ENCODE assay signal across 8 cellular contexts in the genomic region with DNA sequence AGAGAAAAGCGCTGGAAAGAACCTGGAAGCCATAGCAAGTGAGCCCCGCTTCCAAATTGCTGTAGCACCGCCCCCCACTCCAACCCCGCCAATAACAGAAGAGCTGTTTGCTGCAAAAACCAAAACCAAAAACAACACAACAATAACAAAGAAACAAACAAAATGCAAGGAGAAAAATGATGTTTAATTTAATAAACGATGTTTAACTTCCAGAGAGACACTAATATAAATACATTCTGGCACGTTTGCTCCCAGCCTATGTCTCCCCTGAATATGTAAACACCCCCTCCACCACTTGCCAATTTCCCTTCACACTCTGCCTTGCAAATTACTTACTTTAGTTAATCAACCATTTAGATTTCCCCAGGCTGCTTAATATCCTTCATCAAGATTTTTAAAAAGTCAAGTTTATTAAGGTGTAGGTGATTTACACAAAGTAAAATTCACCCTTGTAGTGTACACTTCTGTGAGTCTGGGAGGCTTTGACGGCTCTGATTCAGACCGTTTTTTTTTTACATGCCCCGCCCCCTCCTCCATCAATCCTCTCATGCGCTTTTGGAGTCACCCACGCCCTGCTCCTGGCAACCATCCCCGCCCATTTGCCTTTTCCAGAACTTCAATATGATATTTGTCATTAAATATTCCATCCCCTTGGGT. TPM values are rescaled to one million over a fixed set of nuclear protein-coding genes. Genes with fewer than 3 reads are reported as not detected.
DNase-seq lines count a peak whose midpoint lies in the region; FAIRE-seq and TF ChIP-seq lines count a peak whose summit lies in the region.

No MANE protein-coding gene starts in this region.

- CTCF ChIA-PET in activated CD4-positive, alpha-beta T cell treated with anti-CD3 and anti-CD28 coated beads, Interleukin-2, amount 10 ng/mL, durations not matched to agents 7 days and 5 days (lab: Charles Lee) = interaction anchor here (0.6 to 1.4 kb wide), 4 partner anchors 11 to 93 kb away, joined by 3 to 5 read pairs (median 3); no protein-coding TSS in a partner anchor

- TF ChIP-seq POLR2A in erythroblast (IDR thresholded peaks at IDR 0.05; ENCODE audit: low read length) = no peak
- no peak for TF ChIP-seq POLR2A in tibial nerve (IDR thresholded peaks at IDR 0.05)

- peak overlapping the region; percentile 85 for H3K4me3 Mint-ChIP-seq in activated CD4-positive, alpha-beta T cell treated with anti-CD3 and anti-CD28 coated beads, Interleukin-2, amount 10 ng/mL, durations not matched to agents 7 days and 5 days

- WGBS in tibial nerve, 2 donors = 0 to 1% methylated on average over 12 of the region's 12 CpGs

- no peaks in the 10 kb centered on the region for H3K36me3 Mint-ChIP-seq in activated CD4-positive, alpha-beta T cell treated with anti-CD3 and anti-CD28 coated beads, Interleukin-2, amount 10 ng/mL, durations not matched to agents 7 days and 5 days (ENCODE audit: low read depth)

- peaks cover under 1% of the 10 kb centered on the region for H3K9me3 Mint-ChIP-seq in activated CD4-positive, alpha-beta T cell treated with anti-CD3 and anti-CD28 coated beads, Interleukin-2, amount 10 ng/mL, durations not matched to agents 7 days and 5 days

- H3K27me3 ChIP-seq in tibial nerve = no peaks in the 10 kb centered on the region

- no peak for TF ChIP-seq EP300 in tibial nerve (IDR thresholded peaks at IDR 0.05)

- peaks cover 21% of the 10 kb centered on the region for H3K27me3 Mint-ChIP-seq in activated CD4-positive, alpha-beta T cell treated with anti-CD3 and anti-CD28 coated beads, Interleukin-2, amount 10 ng/mL, durations not matched to agents 7 days and 5 days

- peak overlapping the region; percentile 34 to 61 (median 55) for H3K4me3 ChIP-seq in tibial nerve

- peak overlapping the region; percentile 86 to 95 (median 88) for H3K27ac ChIP-seq in tibial nerve

- H3K4me1 Mint-ChIP-seq in activated CD4-positive, alpha-beta T cell treated with anti-CD3 and anti-CD28 coated beads, Interleukin-2, amount 10 ng/mL, durations not matched to agents 7 days and 5 days = peaks cover 30% of the 10 kb centered on the region

- DNase-seq in NCI-H1436 (lab: John Stamatoyannopoulos, UW) (peak; percentile 13), NCI-H1436 treated with DMSO at 0.1 percent for 48 hours (lab: John Stamatoyannopoulos, UW) (no peak), NCI-H128 (lab: John Stamatoyannopoulos, UW; ENCODE audit: unreplicated experiment) (peak; percentile 58), erythroblast (lab: John Stamatoyannopoulos, UW) (peak; percentile 16 to 43), midbrain (lab: John Stamatoyannopoulos, UW) (peak; percentile 43), tibial nerve (ENCODE audit: low spot score in 2 of 2) (peak; percentile 48 to 63), RCC 7860 (ENCODE audit: low spot score) (no peak)
- DNase-seq in activated CD4-positive, alpha-beta T cell treated with anti-CD3 and anti-CD28 coated beads, Interleukin-2, amount 10 ng/mL, durations not matched to agents 7 days and 5 days = peak; percentile 37

- H3K4me1 ChIP-seq in tibial nerve = peaks cover 0 to 17% (median 7%) of the 10 kb centered on the region in 4 donors

- peak overlapping the region; percentile 94 for H3K27ac Mint-ChIP-seq in activated CD4-positive, alpha-beta T cell treated with anti-CD3 and anti-CD28 coated beads, Interleukin-2, amount 10 ng/mL, durations not matched to agents 7 days and 5 days

- FAIRE-seq in RCC 7860 (lab: Jason Lieb, UNC) = no peak

- peaks cover 0 to 29% (median 0%) of the 10 kb centered on the region in 3 donors for H3K36me3 ChIP-seq in tibial nerve

- peak in 1 of 5 experiments; percentile 4 for TF ChIP-seq CTCF in tibial nerve (IDR thresholded peaks at IDR 0.05)

- H3K9me3 ChIP-seq in tibial nerve = no peaks in the 10 kb centered on the region

- POLR2A ChIA-PET in activated CD4-positive, alpha-beta T cell treated with anti-CD3 and anti-CD28 coated beads, Interleukin-2, amount 10 ng/mL, durations not matched to agents 7 days and 5 days (lab: Charles Lee) = no interaction called here

RNA-seq across cellular contexts. Expression of a gene that starts 0.5 kb away (rescaled TPM):
- 10 to 100 TPM; 76.0 to 91.3 TPM for total RNA-seq in activated CD4-positive, alpha-beta T cell treated with anti-CD3 and anti-CD28 coated beads, Interleukin-2, amount 10 ng/mL, durations not matched to agents 7 days and 5 days
- total RNA-seq in tibial nerve = 100 to 1,000 TPM in 3 of 4 donors, 10 to 100 TPM in 1; 76.8 to 146 (median 129) TPM

RNA-seq across cellular contexts. Expression of a gene that starts 19.4 kb away (rescaled TPM):
- total RNA-seq in activated CD4-positive, alpha-beta T cell treated with anti-CD3 and anti-CD28 coated beads, Interleukin-2, amount 10 ng/mL, durations not matched to agents 7 days and 5 days = 100 to 1,000 TPM; 158 to 193 TPM
- 100 to 1,000 TPM; 118 to 502 (median 368) TPM for total RNA-seq in tibial nerve

RNA-seq across cellular contexts. Expression of a gene that starts 44.2 kb away (rescaled TPM):
- 1 to 10 TPM; 3.0 to 3.7 TPM for total RNA-seq in activated CD4-positive, alpha-beta T cell treated with anti-CD3 and anti-CD28 coated beads, Interleukin-2, amount 10 ng/mL, durations not matched to agents 7 days and 5 days
- 1 to 10 TPM; 1.2 to 9.0 (median 3.4) TPM for total RNA-seq in tibial nerve

RNA-seq across cellular contexts. Expression of a gene that starts 48.8 kb away (rescaled TPM):
- total RNA-seq in activated CD4-positive, alpha-beta T cell treated with anti-CD3 and anti-CD28 coated beads, Interleukin-2, amount 10 ng/mL, durations not matched to agents 7 days and 5 days = 10 to 100 TPM; 31.6 to 42.1 TPM
- 10 to 100 TPM in 2 of 4 donors, 1 to 10 TPM in 2; 2.7 to 14.6 (median 7.2) TPM for total RNA-seq in tibial nerve

RNA-seq across cellular contexts. Expression of a gene that starts 48.9 kb away (rescaled TPM):
- total RNA-seq in activated CD4-positive, alpha-beta T cell treated with anti-CD3 and anti-CD28 coated beads, Interleukin-2, amount 10 ng/mL, durations not matched to agents 7 days and 5 days = 100 to 1,000 TPM; 187 to 211 TPM
- total RNA-seq in tibial nerve = 100 to 1,000 TPM; 116 to 170 (median 151) TPM

Comparison
In these comparisons a context has a peak if more than half of its experiments do, and no peak if none do; other contexts are left out.
1. DNase-seq: peak in NCI-H1436 (single experiment), NCI-H128 (single experiment), activated CD4-positive, alpha-beta T cell treated with anti-CD3 and anti-CD28 coated beads, Interleukin-2, amount 10 ng/mL, durations not matched to agents 7 days and 5 days (single experiment), erythroblast (2 of 2), midbrain (single experiment) and tibial nerve (2 of 2); none in NCI-H1436 treated with DMSO at 0.1 percent for 48 hours (single experiment) and RCC 7860 (single experiment).